8 cellular contexts compared by ENCODE assay signal in the genomic region with DNA sequence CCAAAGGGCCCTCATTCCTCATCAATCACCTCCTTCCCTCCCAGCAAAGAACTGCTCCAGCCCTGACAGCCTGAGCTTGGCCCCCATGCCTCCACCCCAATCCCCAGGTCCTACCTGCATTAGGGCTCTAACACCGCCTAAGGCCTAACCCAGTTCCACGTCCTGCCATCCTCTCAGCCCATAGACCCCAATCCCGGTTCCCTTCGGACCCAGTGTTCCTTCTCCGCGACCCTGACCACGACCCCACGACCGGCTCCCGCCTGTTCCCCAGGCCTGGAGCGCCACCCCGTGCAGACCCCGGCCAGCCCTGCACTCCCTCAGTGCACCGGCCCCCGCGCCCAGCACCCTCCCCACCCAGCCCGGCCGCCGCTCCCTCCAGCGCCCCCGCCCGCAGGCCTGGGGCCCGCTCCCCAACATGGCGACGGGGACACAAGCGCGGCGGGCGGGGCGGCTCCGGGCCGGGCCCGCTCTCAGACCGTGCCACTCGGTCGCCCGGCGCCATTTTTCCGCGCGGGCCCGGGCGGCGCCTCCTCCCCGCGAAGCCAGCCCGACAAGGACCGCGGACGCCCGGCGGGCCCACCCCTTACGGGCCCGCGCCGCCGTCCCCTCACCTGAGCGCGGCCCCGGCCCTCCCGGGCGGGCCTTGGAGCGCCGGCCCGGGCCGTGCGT. TPM values are rescaled to one million over a fixed set of nuclear protein-coding genes. Genes with fewer than 3 reads are reported as not detected.
DNase-seq lines count a peak whose midpoint lies in the region; ATAC-seq, FAIRE-seq and TF ChIP-seq lines count a peak whose summit lies in the region.

No MANE protein-coding gene starts in this region.

- CTCF ChIA-PET in endothelial cell of umbilical vein (lab: Charles Lee) = interaction anchor here (0.8 to 1.8 kb wide), 2 partner anchors 49 to 55 kb away, joined by 3 to 6 read pairs; no protein-coding TSS in a partner anchor

- no peaks in the 10 kb centered on the region for H3K9me3 ChIP-seq in endothelial cell of umbilical vein (replicated peaks; ENCODE audit: control insufficient read depth, insufficient read depth, low read length)

- H3K4me2 ChIP-seq in endothelial cell of umbilical vein (ENCODE audit: insufficient read depth, low read length) = peak overlapping the region; percentile 88

- no peaks in the 10 kb centered on the region for H3K9me1 ChIP-seq in endothelial cell of umbilical vein (replicated peaks; ENCODE audit: control insufficient read depth, extremely low read depth, insufficient read depth, low read length)

- H3K27me3 ChIP-seq in endothelial cell of umbilical vein (ENCODE audit: control insufficient read depth in 2 of 2, insufficient read depth in 2 of 2, low read length in 2 of 2) = peaks cover 0 to 4% of the 10 kb centered on the region in 2 experiments

- peak overlapping the region; percentile 62 for H3K27ac ChIP-seq in endothelial cell of umbilical vein (ENCODE audit: insufficient read depth, low read depth, low read length)

- peaks cover 44% of the 10 kb centered on the region for H3K79me2 ChIP-seq in endothelial cell of umbilical vein (ENCODE audit: control insufficient read depth, insufficient read depth, low read length)

- TF ChIP-seq POLR2A in endothelial cell of umbilical vein (IDR thresholded peaks at IDR 0.05; ENCODE audit: low read depth, low read length) = no peak

- H3K4me1 ChIP-seq in endothelial cell of umbilical vein (ENCODE audit: control insufficient read depth, extremely low read depth, insufficient read depth, low read length) = peaks cover 12% of the 10 kb centered on the region

- ATAC-seq in GM18520 (IDR thresholded peaks at IDR 0.05; ENCODE audit: unreplicated experiment) (peak; percentile 62), HG03095 (IDR thresholded peaks at IDR 0.05; ENCODE audit: unreplicated experiment) (peak; percentile 69)

- peak overlapping the region; percentile 90 for H3K9ac ChIP-seq in endothelial cell of umbilical vein (replicated peaks; ENCODE audit: extremely low read depth, insufficient read depth, low read length)

- TF ChIP-seq CTCF in endothelial cell of umbilical vein (IDR thresholded peaks at IDR 0.05; ENCODE audit: extremely low read depth in 1 of 2, insufficient read depth in 1 of 2, low read depth in 1 of 2, low read length in 2 of 2) = no peak

- POLR2A ChIA-PET in endothelial cell of umbilical vein (lab: Charles Lee) = interaction anchor here (0.6 kb wide), 1 partner anchor 29 kb away, joined by 4 read pairs; no protein-coding TSS in a partner anchor

- no TSS peak for BruUV-seq in endothelial cell of umbilical vein (replicated peaks; lab: Mats Ljungman, UMichigan)

- no peak for FAIRE-seq in endothelial cell of umbilical vein (lab: Jason Lieb, UNC)

- no peaks in the 10 kb centered on the region for H3K36me3 ChIP-seq in endothelial cell of umbilical vein (ENCODE audit: control insufficient read depth in 2 of 2, extremely low read depth in 1 of 2, insufficient read depth in 2 of 2, low read length in 2 of 2)

- H3K4me3 ChIP-seq in endothelial cell of umbilical vein (replicated peaks in 1 of 3; ENCODE audit: insufficient read depth in 1 of 3, low read depth in 1 of 3, low read length in 3 of 3) = peak overlapping the region; percentile 66 to 81 (median 75)

- no peaks in the 10 kb centered on the region for H4K20me1 ChIP-seq in endothelial cell of umbilical vein (replicated peaks; ENCODE audit: control insufficient read depth, extremely low read depth, insufficient read depth, low read length)

- dilution Hi-C loops in endothelial cell of umbilical vein (cut with MboI; ENCODE audit: extremely low pct_ligation_motif_present, low sequenced_read_pairs) = loop anchor here (25.0 kb wide), 1 partner anchor 437 kb away; no protein-coding TSS in a partner anchor

- peak overlapping the region; percentile 69 for H2AFZ ChIP-seq in endothelial cell of umbilical vein (ENCODE audit: low read depth, low read length)

- intact Hi-C loops in endothelial cell of umbilical vein (cut with micrococcal nuclease) = loop anchor here (1.0 kb wide), 1 partner anchor 51 kb away; the partner anchor contains the start of gene ACSS2

- peak; percentile 35 for DNase-seq in 8988T
- DNase-seq in NCI-H748 (lab: John Stamatoyannopoulos, UW; ENCODE audit: unreplicated experiment) = peak; percentile 70
- DNase-seq in activated CD8-positive, alpha-beta memory T cell treated with anti-CD3 and anti-CD28 coated beads, Interleukin-2, amount 50 U/mL, for 4 hours = peak; percentile 68
- peak; percentile 58 for DNase-seq in endothelial cell of umbilical vein (ENCODE audit: low read depth, low spot score)
- DNase-seq in middle frontal gyrus (ENCODE audit: extremely low spot score, low spot score) = peak; percentile 36
- DNase-seq in stimulated activated CD8-positive, alpha-beta memory T cell treated with anti-CD3 and anti-CD28 coated beads, Interleukin-2, amount 100 ng/mL, for 1 hour (ENCODE audit: low read depth in 2 of 2) = peak; percentile 20 to 43

TF ChIP-seq in endothelial cell of umbilical vein, 7 proteins besides CTCF, POLR2A, EP300 and RAD21:
- TF ChIP-seq, protein P1, sequence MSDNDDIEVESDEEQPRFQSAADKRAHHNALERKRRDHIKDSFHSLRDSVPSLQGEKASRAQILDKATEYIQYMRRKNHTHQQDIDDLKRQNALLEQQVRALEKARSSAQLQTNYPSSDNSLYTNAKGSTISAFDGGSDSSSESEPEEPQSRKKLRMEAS (IDR thresholded peaks at IDR 0.05; ENCODE audit: insufficient read depth, insufficient read length) = no peak
- no peak for TF ChIP-seq MYC (IDR thresholded peaks at IDR 0.05; ENCODE audit: low read depth, low read length)
- peak; percentile 6 for TF ChIP-seq POLR2AphosphoS5 (IDR thresholded peaks at IDR 0.05; ENCODE audit: insufficient read depth, low read depth, low read length)
- TF ChIP-seq EZH2 (IDR thresholded peaks at IDR 0.05; ENCODE audit: borderline replicate concordance, low read depth, low read length, severe bottlenecking) = no peak

RNA-seq across cellular contexts. Expression of gene NCOA6, which starts 0.5 kb away (rescaled TPM):
- 25.5 and 26.7 TPM in 2 replicates for total RNA-seq in endothelial cell of umbilical vein
- 15.7 and 16.9 TPM in 2 replicates for polyA plus RNA-seq in endothelial cell of umbilical vein
- polyA plus RNA-seq in endothelial cell of umbilical vein (2011; cell fraction: cytosol; rRNA removed) = 18.5 and 20.0 TPM in 2 replicates
- 25.0 and 26.0 TPM in 2 replicates for polyA plus RNA-seq in endothelial cell of umbilical vein (2011; cell fraction: nucleus; rRNA removed)
- polyA plus RNA-seq in endothelial cell of umbilical vein (2012) = 19.4 and 23.2 TPM in 2 replicates
- 24.2 and 29.0 TPM in 2 replicates for polyA minus RNA-seq in endothelial cell of umbilical vein
- 25.6 TPM for polyA minus RNA-seq in endothelial cell of umbilical vein (2011; cell fraction: cytosol; rRNA and poly(A)+ RNA removed)
- 25.6 and 30.4 TPM in 2 replicates for polyA minus RNA-seq in endothelial cell of umbilical vein (2011; cell fraction: nucleus; rRNA and poly(A)+ RNA removed)

RNA-seq across cellular contexts. Expression of gene GGT7, which starts 47.7 kb away (rescaled TPM):
- 4.7 and 5.0 TPM in 2 replicates for total RNA-seq in endothelial cell of umbilical vein
- polyA plus RNA-seq in endothelial cell of umbilical vein = 3.9 and 4.1 TPM in 2 replicates
- 1.6 and 1.7 TPM in 2 replicates for polyA plus RNA-seq in endothelial cell of umbilical vein (2011; cell fraction: cytosol; rRNA removed)
- polyA plus RNA-seq in endothelial cell of umbilical vein (2011; cell fraction: nucleus; rRNA removed) = 9.2 and 12.3 TPM in 2 replicates
- polyA plus RNA-seq in endothelial cell of umbilical vein (2012) = 1.7 and 1.8 TPM in 2 replicates
- 1.7 and 2.9 TPM in 2 replicates for polyA minus RNA-seq in endothelial cell of umbilical vein
- not detected for polyA minus RNA-seq in endothelial cell of umbilical vein (2011; cell fraction: cytosol; rRNA and poly(A)+ RNA removed)
- polyA minus RNA-seq in endothelial cell of umbilical vein (2011; cell fraction: nucleus; rRNA and poly(A)+ RNA removed) = 2.7 and 5.3 TPM in 2 replicates

RNA-seq across cellular contexts. Expression of gene ACSS2, which starts 51.4 kb away (rescaled TPM):
- total RNA-seq in endothelial cell of umbilical vein = 40.7 and 48.5 TPM in 2 replicates
- polyA plus RNA-seq in endothelial cell of umbilical vein = 41.8 and 42.3 TPM in 2 replicates
- polyA plus RNA-seq in endothelial cell of umbilical vein (2011; cell fraction: cytosol; rRNA removed) = 31.3 and 32.0 TPM in 2 replicates
- polyA plus RNA-seq in endothelial cell of umbilical vein (2011; cell fraction: nucleus; rRNA removed) = 77.7 and 83.6 TPM in 2 replicates
- polyA plus RNA-seq in endothelial cell of umbilical vein (2012) = 27.2 and 33.8 TPM in 2 replicates
- polyA minus RNA-seq in endothelial cell of umbilical vein = 96.0 and 109 TPM in 2 replicates
- polyA minus RNA-seq in endothelial cell of umbilical vein (2011; cell fraction: cytosol; rRNA and poly(A)+ RNA removed) = 46.2 TPM
- 23.5 and 26.7 TPM in 2 replicates for polyA minus RNA-seq in endothelial cell of umbilical vein (2011; cell fraction: nucleus; rRNA and poly(A)+ RNA removed)

Comparison
In these comparisons a context has a peak if more than half of its experiments do, and no peak if none do; other contexts are left out.
1. Peak in every context shown above with its lines: DNase-seq, ATAC-seq, H3K4me3 ChIP-seq and H3K27ac ChIP-seq.